ENCODE assay signal across 28 cellular contexts in the genomic region with DNA sequence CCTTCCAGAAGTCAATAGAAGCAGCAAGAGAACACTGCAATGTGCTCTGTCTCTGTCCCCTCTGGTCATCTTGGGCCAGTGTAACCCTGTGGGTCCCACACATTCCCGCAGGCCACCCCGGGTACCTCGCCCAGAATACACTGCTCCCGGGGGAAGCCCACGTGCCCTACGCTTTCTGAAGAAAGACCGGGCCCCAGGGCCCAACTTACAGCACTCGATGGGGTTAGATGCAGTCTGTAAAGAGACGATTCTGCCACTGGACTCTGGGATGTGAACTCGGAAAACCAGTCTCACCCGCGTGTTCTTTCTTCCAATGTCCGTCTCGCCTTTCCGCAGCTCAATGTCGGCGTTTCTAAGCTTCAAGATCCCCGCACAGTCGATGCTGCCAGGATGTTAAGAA.
DNase-seq lines count a peak whose midpoint lies in the region; ATAC-seq, FAIRE-seq and TF ChIP-seq lines count a peak whose summit lies in the region.
"Had no signal": no experiment of that assay in that cellular context is flagged by ENCODE, and none has a peak within 500 bp of the region (broad histone marks: within the 10 kb centered on the region; RNA-seq: fewer than 3 reads in every experiment).

No MANE protein-coding gene starts in this region.

- H3K27ac Mint-ChIP-seq in activated CD4-positive, alpha-beta T cell treated with anti-CD3 and anti-CD28 coated beads for 36 hours, result peak overlapping the region; percentile 6
- H3K27ac Mint-ChIP-seq in CD4-positive, alpha-beta memory T cell, result peak overlapping the region in 5 of 7 donors; percentile 7 to 49 (median 37)
- H3K27ac Mint-ChIP-seq in natural killer cell, result peak overlapping the region; percentile 44 to 50
- H3K27ac Mint-ChIP-seq: CD4-positive, CD25-positive, alpha-beta regulatory T cell had no signal

- H3K79me2 ChIP-seq in H1 (ENCODE audit: control insufficient read depth in 1 of 2, insufficient read depth in 2 of 2, low read length in 2 of 2), result no peaks in the 10 kb centered on the region

- TF ChIP-seq POLR2A in H1 (IDR thresholded peaks at IDR 0.05; ENCODE audit: control extremely low read depth in 1 of 2, low read depth in 2 of 2, low read length in 2 of 2), result no peak

- peaks cover 0 to 2% of the 10 kb centered on the region in 2 experiments for H4K20me1 ChIP-seq in H1 (replicated peaks in 1 of 2; ENCODE audit: control insufficient read depth in 1 of 2, insufficient read depth in 2 of 2, low read length in 2 of 2)

- no peaks in the 10 kb centered on the region for H3K23me2 ChIP-seq in H1 (ENCODE audit: low read depth, low read length)

- POLR2A ChIA-PET in activated CD4-positive, alpha-beta T cell treated with anti-CD3 and anti-CD28 coated beads for 36 hours (lab: Charles Lee), result no interaction called here
- POLR2A ChIA-PET in CD4-positive, alpha-beta memory T cell (lab: Charles Lee; ENCODE audit: partially characterized antibody), result interaction anchor here (1.6 kb wide), 1 partner anchor 41 kb away, joined by 4 read pairs; no protein-coding TSS in a partner anchor
- POLR2A ChIA-PET in H1 (lab: Charles Lee; ENCODE audit: partially characterized antibody), result no interaction called here

- peak overlapping the region; percentile 57 for H4K8ac ChIP-seq in H1 (ENCODE audit: extremely low read depth, insufficient read depth, low read length)

- TF ChIP-seq RAD21 in H1 (IDR thresholded peaks at IDR 0.05 in 1 of 2, conservative IDR thresholded peaks at IDR 0.05 in 1 of 2; ENCODE audit: low read depth in 2 of 2, low read length in 2 of 2), result no peak

- no peak for TF ChIP-seq EP300 in H1 (IDR thresholded peaks at IDR 0.05; ENCODE audit: borderline replicate concordance in 1 of 2, low read depth in 2 of 2, low read length in 2 of 2)

- no peak for DNase-seq in activated CD4-positive, alpha-beta T cell treated with anti-CD3 and anti-CD28 coated beads for 36 hours
- DNase-seq in activated CD4-positive, alpha-beta T cell treated with anti-CD3 and anti-CD28 coated beads, Interleukin-2, amount 50 U/mL, for 4 hours, result no peak
- no peak for DNase-seq in CD4-positive, alpha-beta memory T cell
- DNase-seq in H1 (ENCODE audit: low read depth in 1 of 2, low spot score in 2 of 2), result no peak
- DNase-seq in natural killer cell, result no peak
- DNase-seq in NCI-H2196 (lab: John Stamatoyannopoulos, UW; ENCODE audit: unreplicated experiment), result no peak
- DNase-seq in psoas muscle, result no peak
- DNase-seq: 8988T; CD4-positive, CD25-positive, alpha-beta regulatory T cell; GM23248; MV-4-11; NCI-H1105; NCI-H1436 treated with DMSO at 0.1 percent for 48 hours; NCI-H187 treated with DMSO at 0.1 percent for 48 hours; NCI-H446 treated with DMSO at 0.1 percent for 48 hours; NCI-H526; NK-92 treated with Interleukin-12 subunit alpha and Interleukin-12 subunit beta, amount 100 ng/mL, for 24 hours; PC-3; SJCRH30 had no signal

- no peak overlapping the region for H2BK15ac ChIP-seq in H1 (ENCODE audit: low read length)

- no peak overlapping the region for H2BK5ac ChIP-seq in H1 (ENCODE audit: low read depth, low read length)

- H3K4ac ChIP-seq in H1 (replicated peaks; ENCODE audit: insufficient read length, low read depth, low read length), result peak overlapping the region; percentile 53

- H2BK12ac ChIP-seq in H1 (ENCODE audit: low read depth, low read length), result no peak overlapping the region

- peaks cover 89% of the 10 kb centered on the region for H3K36me3 Mint-ChIP-seq in activated CD4-positive, alpha-beta T cell treated with anti-CD3 and anti-CD28 coated beads for 36 hours (ENCODE audit: low read depth)
- H3K36me3 Mint-ChIP-seq in CD4-positive, alpha-beta memory T cell, result peaks cover 72 to 80% of the 10 kb centered on the region in 2 donors
- peaks cover 8% of the 10 kb centered on the region for H3K36me3 Mint-ChIP-seq in natural killer cell

- no peak overlapping the region for H4K91ac ChIP-seq in H1 (replicated peaks; ENCODE audit: insufficient read length, low read length)

- 89% methylated on average over 18 of the region's 19 CpGs; no CpG with 5 or more reads in 1 of the 2 experiments for WGBS in H1 (ENCODE audit: extremely low coverage in 1 of 2, insufficient coverage in 1 of 2, insufficient read length in 1 of 2, insufficient replicate concordance in 2 of 2, low coverage in 1 of 2, low lambda C conversion rate in 2 of 2, missing lambda C conversion rate in 1 of 2), 2 experiments
- WGBS in psoas muscle, 3 donors, result 93 to 94% (median 93%) methylated on average over 19 of the region's 19 CpGs

- H3K56ac ChIP-seq in H1 (replicated peaks; ENCODE audit: insufficient read length, low read depth, low read length), result no peak overlapping the region

- no peak for ATAC-seq in activated CD4-positive, alpha-beta T cell treated with anti-CD3 and anti-CD28 coated beads for 36 hours
- no peak for ATAC-seq in natural killer cell
- ATAC-seq in GM21723 (IDR thresholded peaks at IDR 0.05; ENCODE audit: unreplicated experiment), result no peak
- no peak for ATAC-seq in psoas muscle
- ATAC-seq: K562, PC-3, Right ventricle myocardium inferior, SK-N-SH treated with all-trans-retinoic acid at 6 μM for 48 hours had no signal

- no peak overlapping the region for H3K27ac ChIP-seq in CD4-positive, alpha-beta memory T cell (ENCODE audit: low read depth, low read length)
- no peak overlapping the region for H3K27ac ChIP-seq in H1 (ENCODE audit: low read depth, low read length)
- no peak overlapping the region for H3K27ac ChIP-seq in psoas muscle
- H3K27ac ChIP-seq: BLaER1, GM23248, HL-60, SJCRH30 had no signal

- H3K79me1 ChIP-seq in H1 (ENCODE audit: low read depth, low read length), result no peaks in the 10 kb centered on the region

- no peak overlapping the region for H3K23ac ChIP-seq in H1 (ENCODE audit: insufficient read length)

- no peaks in the 10 kb centered on the region for H3K27me3 ChIP-seq in CD4-positive, alpha-beta memory T cell (ENCODE audit: insufficient read depth, low read length)
- H3K27me3 ChIP-seq in H1 (replicated peaks in 1 of 4; ENCODE audit: control insufficient read depth in 3 of 4, extremely low read depth in 1 of 4, insufficient read depth in 3 of 4, low read length in 3 of 4), result no peaks in the 10 kb centered on the region
- H3K27me3 ChIP-seq in psoas muscle (ENCODE audit: insufficient read depth in 3 of 3, low read length in 2 of 3), result no peaks in the 10 kb centered on the region
- H3K27me3 ChIP-seq: BLaER1 had no signal

- intact Hi-C loops in activated CD4-positive, alpha-beta T cell treated with anti-CD3 and anti-CD28 coated beads for 36 hours (cut with DNase I, micrococcal nuclease), result no loop called here
- intact Hi-C loops in CD4-positive, alpha-beta memory T cell (cut with micrococcal nuclease), result no loop called here
- intact Hi-C loops in natural killer cell (cut with micrococcal nuclease), result no loop called here
- intact Hi-C loops in psoas muscle (cut with DNase I), result no loop called here

- no peak overlapping the region for H3K14ac ChIP-seq in H1 (ENCODE audit: insufficient read length)

- no peak overlapping the region for H2AK5ac ChIP-seq in H1 (ENCODE audit: low read depth, low read length)

- H3K4me2 ChIP-seq in H1 (ENCODE audit: insufficient read depth in 1 of 2, low read depth in 2 of 2, low read length in 2 of 2), result no peak overlapping the region
- H3K4me2 ChIP-seq: BLaER1 had no signal

- TF ChIP-seq CTCF in H1 (IDR thresholded peaks at IDR 0.05; ENCODE audit: control extremely low read depth in 1 of 3, insufficient read depth in 1 of 3, low read depth in 1 of 3, low read length in 3 of 3) (no peak), natural killer cell (IDR thresholded peaks at IDR 0.05) (no peak), psoas muscle (IDR thresholded peaks at IDR 0.05) (no peak)

- CTCF ChIA-PET in activated CD4-positive, alpha-beta T cell treated with anti-CD3 and anti-CD28 coated beads for 36 hours (lab: Charles Lee), result interaction anchor here (1.5 kb wide), 1 partner anchor 88 kb away, joined by 3 read pairs; no protein-coding TSS in a partner anchor
- CTCF ChIA-PET in CD4-positive, alpha-beta memory T cell (lab: Charles Lee; ENCODE audit: partially characterized antibody), result no interaction called here
- CTCF ChIA-PET in H1 (lab: Charles Lee; ENCODE audit: partially characterized antibody), result interaction anchor here (0.7 to 1.0 kb wide), 3 partner anchors 16 to 492 kb away, joined by 3 read pairs; no protein-coding TSS in a partner anchor

- H3K9me3 ChIP-seq in CD4-positive, alpha-beta memory T cell (ENCODE audit: control insufficient read depth in 1 of 2, low read length in 2 of 2), result no peaks in the 10 kb centered on the region
- no peaks in the 10 kb centered on the region for H3K9me3 ChIP-seq in H1 (ENCODE audit: insufficient read depth in 2 of 2, low read depth in 1 of 2, low read length in 1 of 2)
- H3K9me3 ChIP-seq in psoas muscle, result no peaks in the 10 kb centered on the region

- H3K4me3 ChIP-seq in CD4-positive, alpha-beta memory T cell (ENCODE audit: low read length in 2 of 2), result no peak overlapping the region
- no peak overlapping the region for H3K4me3 ChIP-seq in H1 (ENCODE audit: extremely low read depth in 1 of 4, insufficient read depth in 2 of 4, low read depth in 3 of 4, low read length in 4 of 4)
- no peak overlapping the region for H3K4me3 ChIP-seq in psoas muscle
- H3K4me3 ChIP-seq: BLaER1, GM23248, HAP-1, K562, SJCRH30 had no signal

- no peak overlapping the region for H2BK120ac ChIP-seq in H1 (replicated peaks; ENCODE audit: low read depth, low read length)

- peaks cover 72% of the 10 kb centered on the region for H3K4me1 Mint-ChIP-seq in activated CD4-positive, alpha-beta T cell treated with anti-CD3 and anti-CD28 coated beads for 36 hours
- peaks cover 37 to 72% (median 55%) of the 10 kb centered on the region in 4 donors for H3K4me1 Mint-ChIP-seq in CD4-positive, alpha-beta memory T cell
- H3K4me1 Mint-ChIP-seq in natural killer cell, result peaks cover 60 to 69% of the 10 kb centered on the region in 2 donors

- H4K5ac ChIP-seq in H1 (ENCODE audit: insufficient read length, low read depth, low read length), result no peak overlapping the region

- H3K27me3 Mint-ChIP-seq in activated CD4-positive, alpha-beta T cell treated with anti-CD3 and anti-CD28 coated beads for 36 hours, result no peaks in the 10 kb centered on the region
- H3K27me3 Mint-ChIP-seq in CD4-positive, alpha-beta memory T cell, result no peaks in the 10 kb centered on the region
- no peaks in the 10 kb centered on the region for H3K27me3 Mint-ChIP-seq in natural killer cell (ENCODE audit: low read depth in 2 of 2)
- H3K27me3 Mint-ChIP-seq: CD4-positive, CD25-positive, alpha-beta regulatory T cell had no signal

- FAIRE-seq in H1 (lab: Jason Lieb, UNC), result no peak
- FAIRE-seq: D721Med, GM19239, K562 had no signal

- H3K4me1 ChIP-seq in CD4-positive, alpha-beta memory T cell (ENCODE audit: insufficient read depth, low read length), result peaks cover 46% of the 10 kb centered on the region
- H3K4me1 ChIP-seq in H1 (replicated peaks in 1 of 4; ENCODE audit: control insufficient read depth in 3 of 4, insufficient read depth in 4 of 4, low read length in 3 of 4) (no peaks in the 10 kb centered on the region), psoas muscle (no peaks in the 10 kb centered on the region)
- H3K4me1 ChIP-seq: BLaER1, HAP-1, SJCRH30 had no signal

- no peak overlapping the region for H3K18ac ChIP-seq in H1 (ENCODE audit: extremely low read depth, low read length)

- peaks cover 5% of the 10 kb centered on the region for H3K9me3 Mint-ChIP-seq in activated CD4-positive, alpha-beta T cell treated with anti-CD3 and anti-CD28 coated beads for 36 hours (ENCODE audit: low read depth)
- H3K9me3 Mint-ChIP-seq in CD4-positive, alpha-beta memory T cell, result peaks cover 0 to 3% (median 0%) of the 10 kb centered on the region in 8 donors
- H3K9me3 Mint-ChIP-seq in natural killer cell, result no peaks in the 10 kb centered on the region
- H3K9me3 Mint-ChIP-seq: CD4-positive, CD25-positive, alpha-beta regulatory T cell had no signal

- H3K4me3 Mint-ChIP-seq in activated CD4-positive, alpha-beta T cell treated with anti-CD3 and anti-CD28 coated beads for 36 hours, result no peak overlapping the region
- H3K4me3 Mint-ChIP-seq in CD4-positive, alpha-beta memory T cell, result no peak overlapping the region
- no peak overlapping the region for H3K4me3 Mint-ChIP-seq in natural killer cell
- H3K4me3 Mint-ChIP-seq: CD4-positive, CD25-positive, alpha-beta regulatory T cell had no signal

- H3K36me3 ChIP-seq in CD4-positive, alpha-beta memory T cell (ENCODE audit: insufficient read depth, low read length), result peaks cover 40% of the 10 kb centered on the region
- no peaks in the 10 kb centered on the region for H3K36me3 ChIP-seq in H1 (ENCODE audit: control insufficient read depth in 2 of 4, insufficient read depth in 4 of 4, low read length in 3 of 4)
- H3K36me3 ChIP-seq in psoas muscle (ENCODE audit: insufficient read depth in 1 of 2, low read depth in 1 of 2), result peaks cover 0 to 11% of the 10 kb centered on the region in 2 donors
- H3K36me3 ChIP-seq: HAP-1, SJCRH30 had no signal

- no peak overlapping the region for H3K9ac ChIP-seq in H1 (replicated peaks in 1 of 4; ENCODE audit: extremely low read depth in 1 of 4, low read depth in 3 of 4, low read length in 3 of 4)
- H3K9ac ChIP-seq: BLaER1, GM23248 had no signal

- H2AFZ ChIP-seq in H1 (ENCODE audit: low read length), result no peak overlapping the region
- H2AFZ ChIP-seq: GM23248 had no signal

- H2BK20ac ChIP-seq in H1 (ENCODE audit: low read length), result no peak overlapping the region
